Comparison of ENCODE assay signal across 9 cellular contexts in the genomic region with DNA sequence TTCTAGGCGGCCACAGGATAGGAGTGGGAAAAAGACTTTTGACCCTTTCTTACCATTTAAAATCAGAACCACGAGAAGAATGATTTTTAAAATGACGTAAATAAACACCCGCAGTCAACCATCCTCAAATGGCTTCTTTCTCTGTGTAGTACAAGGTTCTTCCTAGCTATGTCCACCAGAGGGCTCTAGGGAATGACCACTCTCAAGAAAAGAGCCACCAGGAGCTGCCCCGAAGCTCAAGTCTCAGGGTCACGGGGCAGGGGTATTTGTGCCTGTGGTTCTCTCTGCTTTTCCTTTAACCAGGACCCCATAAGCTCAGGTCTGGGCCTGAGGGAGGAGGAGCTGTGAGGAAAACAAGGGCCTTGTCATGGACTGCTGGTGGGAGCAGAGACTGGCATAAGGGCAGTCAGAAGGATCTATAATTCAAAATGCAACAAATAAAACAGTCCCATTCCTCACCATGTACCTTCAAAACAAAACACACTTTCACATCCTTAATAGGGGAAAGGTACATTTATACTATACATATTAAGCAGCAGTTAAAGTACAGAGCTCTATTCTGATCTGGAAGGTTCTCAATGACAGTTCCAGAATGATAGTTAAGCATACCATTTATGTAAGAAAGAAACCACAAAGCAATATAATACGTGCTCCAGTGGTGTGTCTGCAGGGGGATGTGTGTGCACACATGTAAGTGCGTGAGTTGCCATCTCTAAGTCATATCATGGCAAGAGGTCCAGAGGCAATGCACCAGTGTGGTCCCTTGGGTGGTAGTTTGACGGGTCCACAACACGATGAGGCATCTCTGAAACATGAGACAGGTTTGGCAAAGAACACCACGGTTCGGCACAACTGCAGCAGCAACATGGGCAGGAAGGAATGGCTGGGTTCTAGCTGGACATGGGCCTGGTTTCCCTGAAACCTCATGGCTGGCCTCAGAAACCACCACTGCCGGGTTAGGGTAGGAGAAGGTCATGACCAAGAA. TPM values are rescaled to one million over a fixed set of nuclear protein-coding genes. Genes with fewer than 3 reads are reported as not detected.
DNase-seq lines count a peak whose midpoint lies in the region; ATAC-seq and TF ChIP-seq lines count a peak whose summit lies in the region.
"Had no signal": no experiment of that assay in that cellular context is flagged by ENCODE, and none has a peak within 500 bp of the region (broad histone marks: within the 10 kb centered on the region; RNA-seq: fewer than 3 reads in every experiment).

No MANE protein-coding gene starts in this region.

- no peak for ATAC-seq in GM18517 (IDR thresholded peaks at IDR 0.05; ENCODE audit: unreplicated experiment)
- ATAC-seq in HG03025 (IDR thresholded peaks at IDR 0.05; ENCODE audit: low FRiP score, unreplicated experiment): no peak
- no peak for ATAC-seq in HG02678 (IDR thresholded peaks at IDR 0.05; ENCODE audit: unreplicated experiment)

- TF ChIP-seq CTCF in A673 (conservative IDR thresholded peaks at IDR 0.05; ENCODE audit: low read depth, low read length): peak; percentile 57
- TF ChIP-seq CTCF in SU-DHL-6 (IDR thresholded peaks at IDR 0.05; ENCODE audit: insufficient read depth, low read length, poor library complexity, severe bottlenecking): peak; percentile 10

- H3K27me3 ChIP-seq in A673 (replicated peaks; ENCODE audit: insufficient read depth, low read depth, low read length, poor library complexity): peaks cover 4% of the 10 kb centered on the region
- H3K27me3 ChIP-seq in H7 (ENCODE audit: control insufficient read depth, insufficient read depth, low read length): no peaks in the 10 kb centered on the region
- no peaks in the 10 kb centered on the region for H3K27me3 ChIP-seq in SU-DHL-6 (ENCODE audit: low read length)

- intact Hi-C loops in A673 (cut with micrococcal nuclease; ENCODE audit: unreplicated experiment): loop anchor here (5.0 kb wide), 1 partner anchor 521 kb away; no protein-coding TSS in a partner anchor

- no peaks in the 10 kb centered on the region for H3K9me3 ChIP-seq in A673 (ENCODE audit: low read depth, low read length, poor library complexity, severe bottlenecking)
- H3K9me3 ChIP-seq in SU-DHL-6 (ENCODE audit: insufficient read depth, low read length): no peaks in the 10 kb centered on the region

- H3K4me2 ChIP-seq in SU-DHL-6 (ENCODE audit: low read depth, low read length, poor library complexity, severe bottlenecking): no peak overlapping the region
- H3K4me2 ChIP-seq: KMS-11 had no signal

- H4K20me1 ChIP-seq in SU-DHL-6 (ENCODE audit: low read depth, low read length): no peaks in the 10 kb centered on the region

- DNase-seq in A673 (ENCODE audit: low spot score) (peak; percentile 45), H7 (peak; percentile 58), iPS-NIHi11 (ENCODE audit: low spot score) (peak; percentile 61)
- no peak for DNase-seq in stimulated activated CD8-positive, alpha-beta memory T cell treated with anti-CD3 and anti-CD28 coated beads, Interleukin-4, amount 100 ng/mL, for 48 hours

- CTCF ChIA-PET in A673 (lab: Charles Lee): interaction anchor here (0.5 to 1.5 kb wide), 2 partner anchors 104 to 1127 kb away, joined by 3 read pairs; no protein-coding TSS in a partner anchor

- BruUV-seq in A673 (replicated peaks; lab: Mats Ljungman, UMichigan): no TSS peak

- H3K4me3 ChIP-seq in A673 (ENCODE audit: low read depth, low read length, poor library complexity, severe bottlenecking) (no peak overlapping the region), H7 (ENCODE audit: insufficient read depth, low read depth, low read length) (no peak overlapping the region), SU-DHL-6 (ENCODE audit: insufficient read depth, low read length, poor library complexity, severe bottlenecking) (no peak overlapping the region)

- no peaks in the 10 kb centered on the region for H3K9me2 ChIP-seq in SU-DHL-6 (replicated peaks; ENCODE audit: insufficient read depth, low read length)

- peaks cover 16% of the 10 kb centered on the region for H3K4me1 ChIP-seq in A673 (ENCODE audit: insufficient read depth, low read length, poor library complexity, severe bottlenecking)

- H3K27ac ChIP-seq in A673 (ENCODE audit: low read depth, low read length, poor library complexity, severe bottlenecking): no peak overlapping the region
- no peak overlapping the region for H3K27ac ChIP-seq in SU-DHL-6 (ENCODE audit: low read depth, low read length)
- H3K27ac ChIP-seq: KMS-11 had no signal

- H2AFZ ChIP-seq in SU-DHL-6 (ENCODE audit: low read depth, low read length, severe bottlenecking): no peak overlapping the region

- no peaks in the 10 kb centered on the region for H3K36me3 ChIP-seq in A673 (ENCODE audit: insufficient read depth, low read length, poor library complexity, severe bottlenecking)
- no peaks in the 10 kb centered on the region for H3K36me3 ChIP-seq in H7 (replicated peaks; ENCODE audit: control insufficient read depth, insufficient read depth, low read length)
- no peaks in the 10 kb centered on the region for H3K36me3 ChIP-seq in SU-DHL-6 (ENCODE audit: low read length)

- H3K79me2 ChIP-seq in SU-DHL-6 (ENCODE audit: insufficient read depth, low read length): no peaks in the 10 kb centered on the region

- H3F3A ChIP-seq in SU-DHL-6 (ENCODE audit: insufficient read depth): no peaks in the 10 kb centered on the region

- POLR2A ChIA-PET in A673 (lab: Charles Lee; ENCODE audit: low non-redundant PET): no interaction called here

- H3K9ac ChIP-seq in SU-DHL-6 (ENCODE audit: low read length): no peak overlapping the region
- H3K9ac ChIP-seq: KMS-11 had no signal

RNA-seq across cellular contexts. Expression of a gene that starts 18.6 kb away (rescaled TPM):
- 9.8 and 13.8 TPM in 2 replicates for total RNA-seq in A673 (2021)
- 5.7 and 7.3 TPM in 2 replicates for total RNA-seq in H7 (2014; rRNA removed; shearing (Covaris generic))
